1 cellular context compared by ENCODE assay signal in the genomic region with DNA sequence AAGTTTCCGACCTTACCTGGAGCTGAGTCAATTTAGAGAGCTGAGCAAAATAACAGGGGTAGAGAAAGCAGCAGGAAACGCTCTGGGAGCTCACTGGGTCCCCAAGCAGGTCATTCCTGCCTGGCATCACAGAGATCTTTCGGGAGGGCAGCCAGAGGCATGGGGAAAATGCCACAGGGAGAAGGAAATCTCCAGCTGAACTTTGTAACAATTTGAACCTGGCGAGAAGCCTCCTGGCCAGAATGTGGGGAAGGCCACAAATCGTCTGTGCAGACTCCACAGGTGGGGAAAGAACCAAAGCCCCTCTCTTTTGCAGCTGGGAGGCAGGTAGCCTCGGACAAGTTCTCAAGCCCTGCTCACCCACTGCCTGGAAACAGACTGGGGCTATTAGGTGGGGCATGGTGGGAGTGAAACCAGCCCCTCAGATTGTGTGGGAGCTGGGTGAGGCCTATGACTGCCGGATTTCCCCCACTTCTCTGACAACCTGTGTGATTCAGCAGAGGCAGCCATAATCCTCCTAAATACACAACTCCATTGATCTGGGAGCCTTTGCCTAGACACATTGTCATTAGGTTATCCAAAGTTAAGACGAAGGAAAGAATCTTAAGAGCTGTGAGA.
TF ChIP-seq lines count a peak whose summit lies in the region.

No MANE protein-coding gene starts in this region.

TF ChIP-seq in HepG2, 621 proteins besides CTCF, POLR2A, EP300 and RAD21 (continued from another document):
- TF ChIP-seq KAT7 (CRISPR knock-in tag; IDR thresholded peaks at IDR 0.05; ENCODE audit: borderline replicate concordance) (no peak), ZNF556 (CRISPR knock-in tag; IDR thresholded peaks at IDR 0.05; ENCODE audit: borderline replicate concordance) (no peak), NFRKB (IDR thresholded peaks at IDR 0.05) (no peak), KDM5B (CRISPR knock-in tag; IDR thresholded peaks at IDR 0.05; ENCODE audit: borderline replicate concordance) (no peak), ZFP36 (IDR thresholded peaks at IDR 0.05; ENCODE audit: borderline replicate concordance, low read depth, low read length, partially characterized antibody) (no peak), ARNT (IDR thresholded peaks at IDR 0.05) (no peak), RNF2 (conservative IDR thresholded peaks at IDR 0.05; ENCODE audit: low read depth) (no peak), RARG (CRISPR knock-in tag; IDR thresholded peaks at IDR 0.05; ENCODE audit: low read depth) (no peak), KDM4B (CRISPR knock-in tag; IDR thresholded peaks at IDR 0.05) (no peak), ZNF773 (CRISPR knock-in tag; IDR thresholded peaks at IDR 0.05; ENCODE audit: borderline replicate concordance) (no peak), CBFB (CRISPR knock-in tag; IDR thresholded peaks at IDR 0.05) (no peak), GATAD2A (CRISPR knock-in tag; IDR thresholded peaks at IDR 0.05) (no peak), TSC22D2 (CRISPR knock-in tag; IDR thresholded peaks at IDR 0.05; ENCODE audit: borderline replicate concordance) (no peak), ESRRA (CRISPR knock-in tag; IDR thresholded peaks at IDR 0.05; ENCODE audit: low read depth) (no peak)
